In genomic region chrX:69182818-69183375, GRCh38 we compare ENCODE assay signal across 28 cellular contexts.
"Had no signal": no experiment of that assay in that cellular context is flagged by ENCODE, and none has a peak within 500 bp of the region (broad histone marks: within the 10 kb centered on the region; RNA-seq: fewer than 3 reads in every experiment).

No MANE protein-coding gene starts in this region.

- H3K27ac ChIP-seq: ascending aorta, cardiac muscle cell, colonic mucosa, dorsolateral prefrontal cortex, stomach, thyroid gland, VCaP had no signal

- H3K9me3 ChIP-seq: ascending aorta, colonic mucosa, stomach, thyroid gland had no signal

- DNase-seq: activated CD4-positive, alpha-beta T cell treated with anti-CD3 and anti-CD28 coated beads for 48 hours; activated CD4-positive, alpha-beta T cell treated with anti-CD3 and anti-CD28 coated beads, Interleukin-2, amount 50 U/mL, for 48 hours; activated CD8-positive, alpha-beta memory T cell treated with anti-CD3 and anti-CD28 coated beads, Interleukin-2, amount 50 U/mL, for 48 hours; activated gamma-delta T cell; activated naive CD4-positive, alpha-beta T cell treated with anti-CD3 and anti-CD28 coated beads, Interleukin-2, amount 10 ng/mL, durations not matched to agents 7 days and 5 days; activated naive CD8-positive, alpha-beta T cell treated with anti-CD3 and anti-CD28 coated beads, Interleukin-2, amount 10 ng/mL, durations not matched to agents 7 days and 5 days; activated T-cell treated with anti-CD3 and anti-CD28 coated beads, Interleukin-2, amount 50 U/mL, for 24 hours; cerebellar nuclear complex; colonic mucosa; dorsolateral prefrontal cortex; effector memory CD4-positive, alpha-beta T cell; erythroblast; hippocampal formation; left cardiac atrium; mammary epithelial cell; stimulated activated CD4-positive, alpha-beta T cell treated with anti-CD3 and anti-CD28 coated beads, Interleukin-1b, Interleukin-23, amount 100 ng/mL, for 48 hours; stimulated activated CD4-positive, alpha-beta T cell treated with anti-CD3 and anti-CD28 coated beads, Interleukin-4, amount 100 ng/mL, for 4 hours; stimulated activated CD8-positive, alpha-beta memory T cell treated with anti-CD3 and anti-CD28 coated beads, Interleukin-4, amount 100 ng/mL, for 48 hours; stomach; thyroid gland had no signal

- H3K27me3 ChIP-seq: ascending aorta, cardiac muscle cell, thyroid gland had no signal

- H3K4me3 ChIP-seq: ascending aorta, cardiac muscle cell, colonic mucosa, dorsolateral prefrontal cortex, smooth muscle cell, stomach, thyroid gland had no signal

- H3K36me3 Mint-ChIP-seq: activated naive CD4-positive, alpha-beta T cell treated with anti-CD3 and anti-CD28 coated beads, Interleukin-2, amount 10 ng/mL, durations not matched to agents 7 days and 5 days; activated naive CD8-positive, alpha-beta T cell treated with anti-CD3 and anti-CD28 coated beads, Interleukin-2, amount 10 ng/mL, durations not matched to agents 7 days and 5 days; brain; stimulated activated memory B cell treated with anti-CD40 and anti-IgM and Interleukin-4, amounts not matched to agents 10 μg/mL and 1 μg/mL and 100 μg/mL, for 72 hours had no signal

- H3K27ac Mint-ChIP-seq: activated naive CD4-positive, alpha-beta T cell treated with anti-CD3 and anti-CD28 coated beads, Interleukin-2, amount 10 ng/mL, durations not matched to agents 7 days and 5 days; activated naive CD8-positive, alpha-beta T cell treated with anti-CD3 and anti-CD28 coated beads, Interleukin-2, amount 10 ng/mL, durations not matched to agents 7 days and 5 days; activated T-cell treated with anti-CD3 and anti-CD28 coated beads, Interleukin-2, amount 50 U/mL, for 24 hours; nephron; stimulated activated memory B cell treated with anti-CD40 and anti-IgM and Interleukin-4, amounts not matched to agents 10 μg/mL and 1 μg/mL and 100 μg/mL, for 72 hours; T-helper 2 cell treated with Interferon-gamma antibody and Interleukin-4, amounts not matched to agents 5 μg/mL and 100 μg/mL, for 36 hours had no signal

- H3K9me3 Mint-ChIP-seq: activated naive CD4-positive, alpha-beta T cell treated with anti-CD3 and anti-CD28 coated beads, Interleukin-2, amount 10 ng/mL, durations not matched to agents 7 days and 5 days; activated naive CD8-positive, alpha-beta T cell treated with anti-CD3 and anti-CD28 coated beads, Interleukin-2, amount 10 ng/mL, durations not matched to agents 7 days and 5 days; activated T-cell treated with anti-CD3 and anti-CD28 coated beads, Interleukin-2, amount 50 U/mL, for 24 hours; brain; stimulated activated memory B cell treated with anti-CD40 and anti-IgM and Interleukin-4, amounts not matched to agents 10 μg/mL and 1 μg/mL and 100 μg/mL, for 72 hours; T-helper 2 cell treated with Interferon-gamma antibody and Interleukin-4, amounts not matched to agents 5 μg/mL and 100 μg/mL, for 36 hours had no signal

- H3K4me1 Mint-ChIP-seq: activated naive CD4-positive, alpha-beta T cell treated with anti-CD3 and anti-CD28 coated beads, Interleukin-2, amount 10 ng/mL, durations not matched to agents 7 days and 5 days; activated naive CD8-positive, alpha-beta T cell treated with anti-CD3 and anti-CD28 coated beads, Interleukin-2, amount 10 ng/mL, durations not matched to agents 7 days and 5 days; stimulated activated memory B cell treated with anti-CD40 and anti-IgM and Interleukin-4, amounts not matched to agents 10 μg/mL and 1 μg/mL and 100 μg/mL, for 72 hours had no signal

- H3K4me3 Mint-ChIP-seq: activated naive CD4-positive, alpha-beta T cell treated with anti-CD3 and anti-CD28 coated beads, Interleukin-2, amount 10 ng/mL, durations not matched to agents 7 days and 5 days; activated naive CD8-positive, alpha-beta T cell treated with anti-CD3 and anti-CD28 coated beads, Interleukin-2, amount 10 ng/mL, durations not matched to agents 7 days and 5 days; activated T-cell treated with anti-CD3 and anti-CD28 coated beads, Interleukin-2, amount 50 U/mL, for 24 hours; brain; nephron; stimulated activated memory B cell treated with anti-CD40 and anti-IgM and Interleukin-4, amounts not matched to agents 10 μg/mL and 1 μg/mL and 100 μg/mL, for 72 hours; T-helper 2 cell treated with Interferon-gamma antibody and Interleukin-4, amounts not matched to agents 5 μg/mL and 100 μg/mL, for 36 hours had no signal

- H3K4me1 ChIP-seq: ascending aorta, colonic mucosa, stomach had no signal

- H3K36me3 ChIP-seq: ascending aorta, cardiac muscle cell, colonic mucosa, stomach, thyroid gland had no signal
